8 cellular contexts compared by ENCODE assay signal in genomic region chr1:236141447-236142357, GRCh38. TPM values are rescaled to one million over a fixed set of nuclear protein-coding genes. Genes with fewer than 3 reads are reported as not detected.
DNase-seq lines count a peak whose midpoint lies in the region; ATAC-seq and TF ChIP-seq lines count a peak whose summit lies in the region.

No MANE protein-coding gene starts in this region.

- H3K4me3 ChIP-seq in SK-N-SH (ENCODE audit: low read depth in 2 of 2, low read length in 1 of 2), result peak overlapping the region; percentile 77
- peak overlapping the region; percentile 63 to 68 for H3K4me3 ChIP-seq in duodenal mucosa (ENCODE audit: low read depth in 1 of 2, low read length in 2 of 2)
- peak overlapping the region; percentile 43 to 65 (median 44) for H3K4me3 ChIP-seq in right lobe of liver
- H3K4me3 ChIP-seq in stomach smooth muscle (ENCODE audit: low read length in 2 of 2), result peak overlapping the region; percentile 66 to 90

- peaks cover 5% of the 10 kb centered on the region for H3F3A ChIP-seq in SK-N-SH (replicated peaks; ENCODE audit: insufficient read depth)

- H3K9me3 ChIP-seq in SK-N-SH, result no peaks in the 10 kb centered on the region
- H3K9me3 ChIP-seq in duodenal mucosa (ENCODE audit: control insufficient read depth in 1 of 2, low read length in 2 of 2), result no peaks in the 10 kb centered on the region
- no peaks in the 10 kb centered on the region for H3K9me3 ChIP-seq in right lobe of liver
- H3K9me3 ChIP-seq in stomach smooth muscle (ENCODE audit: control insufficient read depth in 2 of 2, low read length in 2 of 2), result no peaks in the 10 kb centered on the region

- ATAC-seq in HG03354 (IDR thresholded peaks at IDR 0.05; ENCODE audit: poor library complexity, severe bottlenecking, unreplicated experiment), result peak; percentile 24
- ATAC-seq in right lobe of liver, result peak; percentile 54 to 69 (median 59)

- H3K27me3 ChIP-seq in SK-N-SH (ENCODE audit: insufficient read depth), result 0 out of 2 replicates have a peak, but pooled peaks cover 4% of the 10 kb centered on the region
- H3K27me3 ChIP-seq in duodenal mucosa (ENCODE audit: control insufficient read depth in 1 of 2, insufficient read depth in 2 of 2, low read length in 2 of 2), result peaks cover 0 to 7% of the 10 kb centered on the region in 2 donors
- no peaks in the 10 kb centered on the region for H3K27me3 ChIP-seq in right lobe of liver
- H3K27me3 ChIP-seq in stomach smooth muscle (ENCODE audit: control insufficient read depth in 1 of 2, insufficient read depth in 2 of 2, low read length in 2 of 2), result peaks cover 0 to 2% of the 10 kb centered on the region in 2 donors

- H3K9ac ChIP-seq in SK-N-SH (peak overlapping the region; percentile 18; the same call in 1 of the 2 replicates), duodenal mucosa (ENCODE audit: low read depth in 1 of 2, low read length in 2 of 2) (peak overlapping the region; percentile 22 to 54), stomach smooth muscle (ENCODE audit: low read length in 2 of 2) (no peak overlapping the region)

- H3K4me2 ChIP-seq in SK-N-SH, result peak overlapping the region; percentile 100

- H2AFZ ChIP-seq in SK-N-SH (ENCODE audit: low read depth), result peak overlapping the region; percentile 99

- H3K27ac ChIP-seq in SK-N-SH (ENCODE audit: low read depth in 2 of 2, low read length in 1 of 2) (no peak overlapping the region), duodenal mucosa (ENCODE audit: low read depth, low read length) (peak overlapping the region; percentile 33), right lobe of liver (no peak overlapping the region), stomach smooth muscle (ENCODE audit: low read length) (no peak overlapping the region)

- no peaks in the 10 kb centered on the region for H3K36me3 ChIP-seq in SK-N-SH (replicated peaks in 1 of 2; ENCODE audit: control insufficient read depth in 1 of 2, insufficient read depth in 2 of 2, low read length in 1 of 2)
- H3K36me3 ChIP-seq in duodenal mucosa (ENCODE audit: control insufficient read depth in 1 of 2, insufficient read depth in 2 of 2, low read length in 2 of 2), result no peaks in the 10 kb centered on the region
- H3K36me3 ChIP-seq in right lobe of liver, result no peaks in the 10 kb centered on the region
- H3K36me3 ChIP-seq in stomach smooth muscle (ENCODE audit: control insufficient read depth in 2 of 2, insufficient read depth in 2 of 2, low read length in 2 of 2), result no peaks in the 10 kb centered on the region

- TF ChIP-seq RAD21 in SK-N-SH (IDR thresholded peaks at IDR 0.05; ENCODE audit: low read length), result no peak

- TF ChIP-seq EP300 in SK-N-SH (IDR thresholded peaks at IDR 0.05; ENCODE audit: borderline replicate concordance in 1 of 2, low read depth in 1 of 2, low read length in 1 of 2), result no peak

- no peaks in the 10 kb centered on the region for H3K9me2 ChIP-seq in SK-N-SH

- H4K20me1 ChIP-seq in SK-N-SH (ENCODE audit: insufficient read depth), result no peaks in the 10 kb centered on the region

- POLR2A ChIA-PET in SK-N-SH (lab: Yijun Ruan, JAX), result interaction anchor here (0.9 kb wide), 1 partner anchor 139 kb away, joined by 3 read pairs; no protein-coding TSS in a partner anchor

- intact Hi-C loops in right lobe of liver (cut with DNase I), result no loop called here

- in situ Hi-C loops in ACHN (cut with HindIII; ENCODE audit: low pct_ligation_motif_present, low pct_unique_long_range_greater_than_20kb, low sequenced_read_pairs), result loop anchor here (25.0 kb wide), 1 partner anchor 346 kb away; no protein-coding TSS in a partner anchor

- H3K79me2 ChIP-seq in SK-N-SH (ENCODE audit: insufficient read depth), result no peaks in the 10 kb centered on the region; the same call in 1 of the 2 replicates

- TF ChIP-seq CTCF in SK-N-SH (IDR thresholded peaks at IDR 0.05), result no peak
- no peak for TF ChIP-seq CTCF in right lobe of liver (IDR thresholded peaks at IDR 0.05)

- TF ChIP-seq POLR2A in right lobe of liver (IDR thresholded peaks at IDR 0.05), result no peak

- H3K4me1 ChIP-seq in SK-N-SH (ENCODE audit: control insufficient read depth in 1 of 2, insufficient read depth in 2 of 2, low read depth in 1 of 2, low read length in 1 of 2) (peaks cover 10 to 21% of the 10 kb centered on the region in 2 experiments; a peak in 3 of 4 replicates), duodenal mucosa (ENCODE audit: control insufficient read depth in 1 of 2, insufficient read depth in 2 of 2, low read length in 2 of 2) (peaks cover 21 to 34% of the 10 kb centered on the region in 2 donors), right lobe of liver (peaks cover 0 to 9% (median 2%) of the 10 kb centered on the region in 4 donors), stomach smooth muscle (ENCODE audit: control insufficient read depth, insufficient read depth, low read length) (peaks cover 21% of the 10 kb centered on the region)

- CTCF ChIA-PET in SK-N-SH (lab: Yijun Ruan, JAX), result interaction anchor here (1.3 kb wide), 1 partner anchor 98 kb away, joined by 3 read pairs; no protein-coding TSS in a partner anchor

- DNase-seq in ACHN (peak; percentile 54), GM03348 (ENCODE audit: low spot score) (peak; percentile 73), SK-N-SH (peak; percentile 76), right lobe of liver (peak in 1 of 3 donors; percentile 47), cerebellar nuclear complex (lab: John Stamatoyannopoulos, UW) (no peak)

- 1% methylated on average over 47 of the region's 83 CpGs for WGBS in SK-N-SH (ENCODE audit: low lambda C conversion rate)
- WGBS in right lobe of liver (ENCODE audit: insufficient coverage, low coverage, low lambda C conversion rate, missing lambda C conversion rate), result 1% methylated on average over 38 of the region's 83 CpGs

TF ChIP-seq in SK-N-SH, 30 proteins besides CTCF, POLR2A, EP300 and RAD21:
- TF ChIP-seq MXI1 (IDR thresholded peaks at IDR 0.05; ENCODE audit: low read depth, low read length) (no peak), MAX (IDR thresholded peaks at IDR 0.05; ENCODE audit: low read depth) (0 out of 2 replicates have a peak, but pooled peaks have one; percentile 7)
TF ChIP-seq in SK-N-SH: peak in this region for 1.

RNA-seq across cellular contexts. Expression of gene GPR137B, which starts 0.6 kb away (rescaled TPM):
- 4.9 and 7.0 TPM in 2 replicates for polyA plus RNA-seq in SK-N-SH (2012; rRNA removed)
- 9.9 and 10.6 TPM in 2 replicates for polyA plus RNA-seq in SK-N-SH (2012; cell fraction: cytosol; rRNA removed)
- polyA plus RNA-seq in SK-N-SH (2012; cell fraction: nucleus; rRNA removed), result 2.9 and 4.0 TPM in 2 replicates
- total RNA-seq in right lobe of liver, result 10 to 100 TPM in 2 of 6 experiments, 1 to 10 TPM in 4; 4.3 to 22.2 (median 7.6) TPM

Comparison
In these comparisons a context has a peak if more than half of its experiments do, and no peak if none do; other contexts are left out.
1. DNase-seq: peak in ACHN (single experiment), GM03348 (single experiment) and SK-N-SH (single experiment); none in cerebellar nuclear complex (0 of 2).
2. H3K9ac ChIP-seq: peak in SK-N-SH (single experiment) and duodenal mucosa (2 of 2); none in stomach smooth muscle (0 of 2).
3. Peak in every context shown above with its lines, with median percentiles within 50 percentile points of each other: H3K4me3 ChIP-seq.